9 cellular contexts compared by ENCODE assay signal in the genomic region with DNA sequence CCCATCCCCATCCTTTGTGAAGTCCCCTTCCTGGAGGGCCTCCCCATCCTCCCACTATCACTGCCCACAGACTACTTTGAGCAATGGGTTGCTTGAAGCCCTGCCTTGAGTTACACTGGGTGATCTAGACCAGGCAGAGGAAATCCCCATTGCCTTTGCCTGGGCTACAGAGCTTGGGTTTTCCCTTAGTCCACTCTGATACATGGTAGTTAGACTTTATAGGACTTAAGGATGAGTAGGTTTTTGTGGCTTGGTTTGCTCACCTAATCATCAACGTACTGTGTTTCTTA. TPM values are rescaled to one million over a fixed set of nuclear protein-coding genes. Genes with fewer than 3 reads are reported as not detected.
DNase-seq lines count a peak whose midpoint lies in the region; ATAC-seq lines count a peak whose summit lies in the region.
"Had no signal": no experiment of that assay in that cellular context is flagged by ENCODE, and none has a peak within 500 bp of the region (broad histone marks: within the 10 kb centered on the region; RNA-seq: fewer than 3 reads in every experiment).

No MANE protein-coding gene starts in this region.

- H3K4me1 Mint-ChIP-seq in activated CD4-positive, alpha-beta T cell treated with anti-CD3 and anti-CD28 coated beads for 36 hours, result peaks cover 95% of the 10 kb centered on the region
- H3K4me1 Mint-ChIP-seq in activated naive CD4-positive, alpha-beta T cell treated with anti-CD3 and anti-CD28 coated beads, Interleukin-2, amount 50 U/mL, for 24 hours, result peaks cover 98% of the 10 kb centered on the region
- peaks cover 98% of the 10 kb centered on the region for H3K4me1 Mint-ChIP-seq in stimulated activated naive CD8-positive, alpha-beta T cell treated with anti-CD3 and anti-CD28 coated beads, Interleukin-15, amount 100 ng/mL, for 72 hours

- intact Hi-C loops in activated CD4-positive, alpha-beta T cell treated with anti-CD3 and anti-CD28 coated beads for 36 hours (cut with DNase I, micrococcal nuclease), result loop anchor here (1.0 to 10.0 kb wide), 8 partner anchors 8 to 642 kb away; a partner anchor contains a TSS

- H3K27ac Mint-ChIP-seq in activated CD4-positive, alpha-beta T cell treated with anti-CD3 and anti-CD28 coated beads for 36 hours, result peak overlapping the region; percentile 98
- peak overlapping the region; percentile 99 for H3K27ac Mint-ChIP-seq in activated naive CD4-positive, alpha-beta T cell treated with anti-CD3 and anti-CD28 coated beads, Interleukin-2, amount 50 U/mL, for 24 hours
- peak overlapping the region; percentile 89 to 91 for H3K27ac Mint-ChIP-seq in stimulated activated naive CD8-positive, alpha-beta T cell treated with anti-CD3 and anti-CD28 coated beads, Interleukin-15, amount 100 ng/mL, for 72 hours

- no peaks in the 10 kb centered on the region for H3K27me3 Mint-ChIP-seq in activated CD4-positive, alpha-beta T cell treated with anti-CD3 and anti-CD28 coated beads for 36 hours
- H3K27me3 Mint-ChIP-seq in activated naive CD4-positive, alpha-beta T cell treated with anti-CD3 and anti-CD28 coated beads, Interleukin-2, amount 50 U/mL, for 24 hours, result no peaks in the 10 kb centered on the region
- no peaks in the 10 kb centered on the region for H3K27me3 Mint-ChIP-seq in stimulated activated naive CD8-positive, alpha-beta T cell treated with anti-CD3 and anti-CD28 coated beads, Interleukin-15, amount 100 ng/mL, for 72 hours

- POLR2A ChIA-PET in activated CD4-positive, alpha-beta T cell treated with anti-CD3 and anti-CD28 coated beads for 36 hours (lab: Charles Lee), result interaction anchor here (0.9 to 3.3 kb wide), 4 partner anchors 23 to 49 kb away, joined by 3 to 25 read pairs (median 4); no protein-coding TSS in a partner anchor

- peak overlapping the region; percentile 61 for H3K4me3 Mint-ChIP-seq in activated CD4-positive, alpha-beta T cell treated with anti-CD3 and anti-CD28 coated beads for 36 hours
- H3K4me3 Mint-ChIP-seq in activated naive CD4-positive, alpha-beta T cell treated with anti-CD3 and anti-CD28 coated beads, Interleukin-2, amount 50 U/mL, for 24 hours, result peak overlapping the region; percentile 83
- peak overlapping the region; percentile 75 to 78 for H3K4me3 Mint-ChIP-seq in stimulated activated naive CD8-positive, alpha-beta T cell treated with anti-CD3 and anti-CD28 coated beads, Interleukin-15, amount 100 ng/mL, for 72 hours

- no peaks in the 10 kb centered on the region for H3K9me3 Mint-ChIP-seq in activated CD4-positive, alpha-beta T cell treated with anti-CD3 and anti-CD28 coated beads for 36 hours (ENCODE audit: low read depth)
- no peaks in the 10 kb centered on the region for H3K9me3 Mint-ChIP-seq in activated naive CD4-positive, alpha-beta T cell treated with anti-CD3 and anti-CD28 coated beads, Interleukin-2, amount 50 U/mL, for 24 hours
- peaks cover 6 to 11% of the 10 kb centered on the region in 2 donors for H3K9me3 Mint-ChIP-seq in stimulated activated naive CD8-positive, alpha-beta T cell treated with anti-CD3 and anti-CD28 coated beads, Interleukin-15, amount 100 ng/mL, for 72 hours

- CTCF ChIA-PET in activated CD4-positive, alpha-beta T cell treated with anti-CD3 and anti-CD28 coated beads for 36 hours (lab: Charles Lee), result interaction anchor here (1.0 to 3.2 kb wide), 8 partner anchors 8 to 54 kb away, joined by 3 to 13 read pairs (median 4); no protein-coding TSS in a partner anchor

- peak; percentile 76 for ATAC-seq in activated CD4-positive, alpha-beta T cell treated with anti-CD3 and anti-CD28 coated beads for 36 hours
- peak; percentile 52 for ATAC-seq in HG03442 (IDR thresholded peaks at IDR 0.05; ENCODE audit: unreplicated experiment)
- ATAC-seq in stimulated activated naive CD8-positive, alpha-beta T cell treated with anti-CD3 and anti-CD28 coated beads, Interleukin-15, amount 100 ng/mL, for 72 hours, result peak; percentile 92
- ATAC-seq: A549 had no signal

- DNase-seq in activated CD4-positive, alpha-beta T cell treated with anti-CD3 and anti-CD28 coated beads for 36 hours, result peak; percentile 77
- no peak for DNase-seq in activated CD4-positive, alpha-beta T cell treated with anti-CD3 and anti-CD28 coated beads for 1 hour
- DNase-seq in stimulated activated naive CD8-positive, alpha-beta T cell treated with anti-CD3 and anti-CD28 coated beads, Interleukin-15, amount 100 ng/mL, for 72 hours, result peak; percentile 66 to 84
- DNase-seq in middle frontal gyrus (ENCODE audit: extremely low spot score, low spot score) (no peak), KBM-7 (no peak), MV-4-11 (lab: John Stamatoyannopoulos, UW) (no peak)

- in situ Hi-C loops in KBM-7 (cut with MboI; ENCODE audit: low pct_unique_long_range_greater_than_20kb, low sequenced_read_pairs), result no loop called here

- H3K36me3 Mint-ChIP-seq in activated CD4-positive, alpha-beta T cell treated with anti-CD3 and anti-CD28 coated beads for 36 hours (ENCODE audit: low read depth), result peaks cover 45% of the 10 kb centered on the region
- H3K36me3 Mint-ChIP-seq in activated naive CD4-positive, alpha-beta T cell treated with anti-CD3 and anti-CD28 coated beads, Interleukin-2, amount 50 U/mL, for 24 hours, result peaks cover 23% of the 10 kb centered on the region

RNA-seq across cellular contexts. Expression of a gene that starts 56.6 kb away (rescaled TPM):
- total RNA-seq in activated CD4-positive, alpha-beta T cell treated with anti-CD3 and anti-CD28 coated beads for 36 hours, result 10 to 100 TPM; 45.8 to 45.9 TPM

Comparison
In these comparisons a context has a peak if more than half of its experiments do, and no peak if none do; other contexts are left out.
1. DNase-seq: peak in activated CD4-positive, alpha-beta T cell treated with anti-CD3 and anti-CD28 coated beads for 36 hours (single experiment) and stimulated activated naive CD8-positive, alpha-beta T cell treated with anti-CD3 and anti-CD28 coated beads, Interleukin-15, amount 100 ng/mL, for 72 hours (2 of 2); none in activated CD4-positive, alpha-beta T cell treated with anti-CD3 and anti-CD28 coated beads for 1 hour (single experiment), middle frontal gyrus (single experiment), KBM-7 (single experiment) and MV-4-11 (single experiment).
2. Peak in every context shown above with its lines, with median percentiles within 50 percentile points of each other: ATAC-seq, H3K27ac Mint-ChIP-seq and H3K4me3 Mint-ChIP-seq.